ENCODE assay signal across 1 cellular context in genomic region chr6:158831571-158831970, GRCh38.
TF ChIP-seq lines count a peak whose summit lies in the region.

No MANE protein-coding gene starts in this region.

TF ChIP-seq in HCT116, 20 proteins besides CTCF, POLR2A, EP300 and RAD21 (continued from another document):
- TF ChIP-seq ZBTB33 (IDR thresholded peaks at IDR 0.05; ENCODE audit: extremely low read depth, insufficient replicate concordance, low read length): no peak
- no peak for TF ChIP-seq EGR1 (IDR thresholded peaks at IDR 0.05; ENCODE audit: low read depth)
- no peak for TF ChIP-seq CBX3 (IDR thresholded peaks at IDR 0.05; ENCODE audit: low read depth)
- TF ChIP-seq MAX (IDR thresholded peaks at IDR 0.05): no peak
- no peak for TF ChIP-seq TCF7L2 (IDR thresholded peaks at IDR 0.05; ENCODE audit: borderline replicate concordance, extremely low read depth, insufficient read depth, insufficient read length)
- no peak for TF ChIP-seq POLR2AphosphoS5 (IDR thresholded peaks at IDR 0.05; ENCODE audit: low read depth, low read length)
- no peak for TF ChIP-seq ELF1 (IDR thresholded peaks at IDR 0.05; ENCODE audit: borderline replicate concordance, low read depth)
- TF ChIP-seq EZH2 (IDR thresholded peaks at IDR 0.05): no peak
- TF ChIP-seq ZFX (IDR thresholded peaks at IDR 0.05): no peak
- no peak for TF ChIP-seq ZNF274 (IDR thresholded peaks at IDR 0.05; ENCODE audit: low read depth, low read length)
